17 cellular contexts compared by ENCODE assay signal in the genomic region with DNA sequence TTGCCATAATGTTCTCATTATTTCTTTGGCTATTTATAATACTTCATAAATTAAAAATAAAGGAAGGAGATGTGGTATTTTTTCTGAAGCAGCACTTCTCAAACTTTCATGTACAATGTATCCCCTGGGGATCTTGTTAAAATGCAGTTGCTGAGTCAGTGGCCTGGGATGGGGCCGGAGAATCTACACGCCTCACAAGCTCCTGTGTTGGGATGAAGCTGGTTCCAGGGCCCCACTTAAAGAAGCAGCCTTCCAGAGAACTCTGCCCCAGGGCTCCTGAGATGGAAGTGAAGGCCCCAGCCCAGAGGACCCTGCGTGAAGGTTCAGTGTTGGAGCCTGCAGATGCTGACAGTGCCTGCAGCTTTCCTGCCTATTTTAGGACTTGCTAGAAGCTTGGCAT.
DNase-seq lines count a peak whose midpoint lies in the region; ATAC-seq and TF ChIP-seq lines count a peak whose summit lies in the region.
"Had no signal": no experiment of that assay in that cellular context is flagged by ENCODE, and none has a peak within 500 bp of the region (broad histone marks: within the 10 kb centered on the region; RNA-seq: fewer than 3 reads in every experiment).

No MANE protein-coding gene starts in this region.

- peak; percentile 86 for DNase-seq in GM03348 (ENCODE audit: low spot score)
- DNase-seq in T1000 (lab: John Stamatoyannopoulos, UW): peak; percentile 9
- DNase-seq in fibroblast of pulmonary artery (ENCODE audit: low read depth): peak; percentile 46
- peak; percentile 82 for DNase-seq in stromal cell of bone marrow (ENCODE audit: low read depth)
- DNase-seq in NCI-H524 treated with DMSO at 0.1 percent for 48 hours (lab: John Stamatoyannopoulos, UW): no peak
- DNase-seq in RPMI8226: no peak
- DNase-seq: activated CD4-positive, CD25-positive, alpha-beta regulatory T cell treated with anti-CD3 and anti-CD28 coated beads, Interleukin-2, amount 50 U/mL, for 72 hours; activated T-cell treated with anti-CD3 and anti-CD28 coated beads, Interleukin-2, amount 50 U/mL, for 1 hour; adrenal gland; Calu3; effector CD4-positive, alpha-beta T cell; glutamatergic neuron; naive B cell; NCI-H2029; NK-92 treated with Interleukin-12 subunit alpha and Interleukin-12 subunit beta, amount 100 ng/mL, for 24 hours; right cardiac atrium had no signal

- TF ChIP-seq CTCF in fibroblast of pulmonary artery (IDR thresholded peaks at IDR 0.05; ENCODE audit: low read length, missing control alignments): no peak

- no peak for ATAC-seq in HG03159 (IDR thresholded peaks at IDR 0.05; ENCODE audit: unreplicated experiment)
- ATAC-seq: right cardiac atrium had no signal

- H3K4me3 ChIP-seq in fibroblast of pulmonary artery (replicated peaks; ENCODE audit: low read depth, low read length): no peak overlapping the region
- H3K4me3 ChIP-seq: adrenal gland had no signal

Comparison
In these comparisons a context has a peak if more than half of its experiments do, and no peak if none do; other contexts are left out.
1. DNase-seq: peak in GM03348 (single experiment), T1000 (single experiment), fibroblast of pulmonary artery (single experiment) and stromal cell of bone marrow (single experiment); none in NCI-H524 treated with DMSO at 0.1 percent for 48 hours (single experiment) and RPMI8226 (single experiment).